Comparison of ENCODE assay signal across 10 cellular contexts in the genomic region with DNA sequence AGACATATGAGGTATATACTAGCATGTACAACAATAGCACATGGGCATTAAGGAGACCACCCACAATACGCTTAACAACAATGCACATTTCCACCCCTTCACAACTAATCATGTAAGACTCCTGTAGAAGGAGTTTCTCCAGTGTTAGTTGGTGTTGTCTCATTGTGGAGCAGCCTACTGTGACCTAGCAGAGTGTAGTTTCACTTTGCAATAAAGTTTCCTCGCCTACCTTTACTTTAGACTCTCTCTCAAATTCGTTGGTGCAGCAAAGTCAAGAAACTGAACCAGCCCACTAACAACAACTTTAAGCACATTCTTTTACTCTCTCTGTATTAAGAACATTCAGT.
A peak's percentile ranks its signal among the peaks of the same experiment; 100 is the strongest.
DNase-seq lines count a peak whose midpoint lies in the region; ATAC-seq, FAIRE-seq and TF ChIP-seq lines count a peak whose summit lies in the region.
"Had no signal": no experiment of that assay in that cellular context is flagged by ENCODE, and none has a peak within 500 bp of the region (broad histone marks: within the 10 kb centered on the region; RNA-seq: fewer than 3 reads in every experiment).

No MANE protein-coding gene starts in this region.

- no peak for TF ChIP-seq CTCF in GM12875 (IDR thresholded peaks at IDR 0.05; ENCODE audit: borderline replicate concordance, insufficient read depth, low read depth, low read length)
- TF ChIP-seq CTCF in uterus (IDR thresholded peaks at IDR 0.05): no peak

- peak; percentile 6 to 23 for DNase-seq in activated T-cell treated with anti-CD3 and anti-CD28 coated beads, Interleukin-2, amount 50 U/mL, for 72 hours
- DNase-seq in uterus (no peak), amniotic stem cell (lab: John Stamatoyannopoulos, UW) (no peak), GM12892 (ENCODE audit: insufficient read length) (no peak), CD1c-positive myeloid dendritic cell (ENCODE audit: extremely low spot score) (no peak)
- DNase-seq: NCI-H526 treated with DMSO at 0.1 percent for 48 hours, nephron progenitor cell had no signal

- no peak for FAIRE-seq in GM12892 (lab: Jason Lieb, UNC)

- peak; percentile 59 for ATAC-seq in GM19372 (IDR thresholded peaks at IDR 0.05; ENCODE audit: low read depth, unreplicated experiment)
- peak; percentile 34 for ATAC-seq in HG03060 (IDR thresholded peaks at IDR 0.05; ENCODE audit: low read depth, unreplicated experiment)
- peak; percentile 83 to 87 for ATAC-seq in activated T-cell treated with anti-CD3 and anti-CD28 coated beads, Interleukin-2, amount 50 U/mL, for 72 hours (replicated peaks in 1 of 2)

- H3K36me3 ChIP-seq in uterus: no peaks in the 10 kb centered on the region

- H3K36me3 Mint-ChIP-seq in activated T-cell treated with anti-CD3 and anti-CD28 coated beads, Interleukin-2, amount 50 U/mL, for 72 hours (ENCODE audit: insufficient read depth in 2 of 2): peaks cover 5 to 9% of the 10 kb centered on the region in 2 donors

- no peaks in the 10 kb centered on the region for H3K27me3 Mint-ChIP-seq in activated T-cell treated with anti-CD3 and anti-CD28 coated beads, Interleukin-2, amount 50 U/mL, for 72 hours (ENCODE audit: low read depth)

- intact Hi-C loops in uterus (cut with DNase I; ENCODE audit: low total_unique reads): no loop called here

- TF ChIP-seq POLR2A in uterus (IDR thresholded peaks at IDR 0.05) (no peak), GM12892 (IDR thresholded peaks at IDR 0.05; ENCODE audit: low read depth, low read length) (no peak)

- H3K9me3 Mint-ChIP-seq in activated T-cell treated with anti-CD3 and anti-CD28 coated beads, Interleukin-2, amount 50 U/mL, for 72 hours: peaks cover 4 to 5% of the 10 kb centered on the region in 2 donors
- H3K9me3 Mint-ChIP-seq: nephron progenitor cell had no signal

- peak overlapping the region; percentile 10 for H3K4me3 ChIP-seq in GM12875 (ENCODE audit: low read depth, low read length)
- no peak overlapping the region for H3K4me3 ChIP-seq in uterus

- H3K27ac ChIP-seq in uterus: no peak overlapping the region

- H3K4me1 Mint-ChIP-seq in activated T-cell treated with anti-CD3 and anti-CD28 coated beads, Interleukin-2, amount 50 U/mL, for 72 hours (ENCODE audit: low read depth): peaks cover 48% of the 10 kb centered on the region

- peaks cover 0 to 5% of the 10 kb centered on the region in 2 donors for H3K27me3 ChIP-seq in uterus

- no peaks in the 10 kb centered on the region for H3K4me1 ChIP-seq in uterus

- H3K4me3 Mint-ChIP-seq in activated T-cell treated with anti-CD3 and anti-CD28 coated beads, Interleukin-2, amount 50 U/mL, for 72 hours: peak overlapping the region; percentile 70 to 77
- H3K4me3 Mint-ChIP-seq: nephron progenitor cell had no signal

- H3K27ac Mint-ChIP-seq in activated T-cell treated with anti-CD3 and anti-CD28 coated beads, Interleukin-2, amount 50 U/mL, for 72 hours: peak overlapping the region; percentile 83
- H3K27ac Mint-ChIP-seq: nephron progenitor cell had no signal

- H3K9me3 ChIP-seq in uterus: no peaks in the 10 kb centered on the region

Comparison
In these comparisons a context has a peak if more than half of its experiments do, and no peak if none do; other contexts are left out.
1. ATAC-seq: peak in every context shown above with its lines; median percentile 85 in activated T-cell treated with anti-CD3 and anti-CD28 coated beads, Interleukin-2, amount 50 U/mL, for 72 hours; 59 in GM19372; 34 in HG03060.
2. DNase-seq: peak in activated T-cell treated with anti-CD3 and anti-CD28 coated beads, Interleukin-2, amount 50 U/mL, for 72 hours (2 of 2); none in uterus (0 of 2), amniotic stem cell (single experiment), GM12892 (single experiment) and CD1c-positive myeloid dendritic cell (single experiment).